ENCODE assay signal across 8 cellular contexts in the genomic region with DNA sequence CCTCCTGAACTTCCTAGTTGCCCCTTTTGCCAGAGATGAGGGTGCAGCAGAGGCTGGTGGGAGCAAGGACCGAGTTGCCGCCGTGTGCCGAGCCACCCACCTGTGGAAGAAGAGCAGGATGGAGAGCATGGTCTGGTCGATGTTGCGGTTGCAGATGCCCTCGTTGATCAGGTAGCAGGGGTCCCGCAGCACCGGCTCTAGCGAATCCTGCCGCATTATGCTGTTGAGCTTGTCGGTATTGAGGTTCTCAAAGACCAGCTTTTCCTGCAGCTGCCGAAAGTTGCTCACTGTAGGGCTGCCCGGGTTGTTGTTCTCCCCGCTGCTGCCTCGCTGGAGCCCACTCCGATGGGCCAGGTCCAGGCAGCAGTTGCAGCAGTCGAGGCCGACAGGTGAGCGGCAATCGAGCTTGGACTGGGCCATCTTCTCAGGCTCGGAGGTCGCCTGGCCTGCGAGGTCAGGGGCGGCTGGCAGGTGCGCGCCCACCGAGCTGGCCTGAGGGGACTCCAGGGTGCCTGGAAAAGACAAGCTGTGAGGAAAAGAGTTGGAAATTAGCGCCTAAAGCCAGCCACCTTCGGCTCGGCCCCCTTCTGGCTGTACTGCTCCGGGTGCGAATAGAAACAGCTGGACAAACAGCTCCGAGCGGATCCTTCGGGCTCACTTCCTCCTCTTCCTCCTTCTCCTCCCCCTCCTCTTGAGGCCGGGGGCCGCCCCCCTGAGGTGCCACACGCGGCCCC. TPM values are rescaled to one million over a fixed set of nuclear protein-coding genes. Genes with fewer than 3 reads are reported as not detected.
DNase-seq lines count a peak whose midpoint lies in the region; ATAC-seq and TF ChIP-seq lines count a peak whose summit lies in the region.

No MANE protein-coding gene starts in this region.

- H3K4me3 Mint-ChIP-seq in activated B cell treated with CpG ODN at 0.5 μM for 24 hours: peak overlapping the region; percentile 87
- peak overlapping the region; percentile 34 for H3K4me3 Mint-ChIP-seq in glutamatergic neuron (ENCODE audit: unreplicated experiment)

- H3K27me3 Mint-ChIP-seq in activated B cell treated with CpG ODN at 0.5 μM for 24 hours (no peaks in the 10 kb centered on the region), glutamatergic neuron (ENCODE audit: unreplicated experiment) (peaks cover 3% of the 10 kb centered on the region)

- H3K36me3 Mint-ChIP-seq in activated B cell treated with CpG ODN at 0.5 μM for 24 hours (ENCODE audit: low read depth) (no peaks in the 10 kb centered on the region), glutamatergic neuron (ENCODE audit: unreplicated experiment) (no peaks in the 10 kb centered on the region)

- DNase-seq in activated B cell treated with CpG ODN at 0.5 μM for 24 hours (peak; percentile 16), glutamatergic neuron (no peak), sigmoid colon (peak; percentile 71), DMS 273 treated with DMSO at 0.1 percent for 48 hours (lab: John Stamatoyannopoulos, UW) (no peak), retina (no peak)

- no peaks in the 10 kb centered on the region for H3K9me3 ChIP-seq in sigmoid colon

- ATAC-seq in HG02798 (IDR thresholded peaks at IDR 0.05; ENCODE audit: poor library complexity, unreplicated experiment): peak; percentile 27
- ATAC-seq in activated B cell treated with CpG ODN at 0.5 μM for 24 hours (ENCODE audit: low read depth): peak; percentile 19
- no peak for ATAC-seq in HG02623 (IDR thresholded peaks at IDR 0.05; ENCODE audit: unreplicated experiment)

- intact Hi-C loops in activated B cell treated with CpG ODN at 0.5 μM for 24 hours (cut with micrococcal nuclease): loop anchor here (5.0 to 10.0 kb wide), 4 partner anchors 33 to 658 kb away; partner anchors contain the start of gene RBM41
- intact Hi-C loops in sigmoid colon (cut with DNase I): loop anchor here (5.0 kb wide), 1 partner anchor 118 kb away; no protein-coding TSS in a partner anchor

- no peaks in the 10 kb centered on the region for H3K9me3 Mint-ChIP-seq in activated B cell treated with CpG ODN at 0.5 μM for 24 hours
- H3K9me3 Mint-ChIP-seq in glutamatergic neuron (ENCODE audit: unreplicated experiment): no peaks in the 10 kb centered on the region

- CTCF ChIA-PET in activated B cell treated with CpG ODN at 0.5 μM for 24 hours (lab: Charles Lee): interaction anchor here (0.8 to 8.7 kb wide), 9 partner anchors 46 to 776 kb away, joined by 3 to 146 read pairs (median 4); no protein-coding TSS in a partner anchor

- 0 out of 3 replicates have a peak, but pooled peaks have one; percentile 1 for TF ChIP-seq CTCF in GM12872 (IDR thresholded peaks at IDR 0.05; ENCODE audit: insufficient read depth, low read depth, low read length)
- TF ChIP-seq CTCF in activated B cell treated with CpG ODN at 0.5 μM for 24 hours (IDR thresholded peaks at IDR 0.05): no peak
- no peak for TF ChIP-seq CTCF in glutamatergic neuron (IDR thresholded peaks at IDR 0.05; ENCODE audit: partially characterized antibody, unreplicated experiment)
- TF ChIP-seq CTCF in sigmoid colon (IDR thresholded peaks at IDR 0.05): no peak

- peak overlapping the region; percentile 44 to 64 (median 54) for H3K4me3 ChIP-seq in sigmoid colon

- no peak for TF ChIP-seq EP300 in sigmoid colon (IDR thresholded peaks at IDR 0.05)

- no peak overlapping the region for H3K27ac Mint-ChIP-seq in activated B cell treated with CpG ODN at 0.5 μM for 24 hours
- no peak overlapping the region for H3K27ac Mint-ChIP-seq in glutamatergic neuron (ENCODE audit: unreplicated experiment)

- H3K4me1 Mint-ChIP-seq in activated B cell treated with CpG ODN at 0.5 μM for 24 hours: peaks cover 14% of the 10 kb centered on the region
- H3K4me1 Mint-ChIP-seq in glutamatergic neuron (ENCODE audit: low read depth, unreplicated experiment): peaks cover 2% of the 10 kb centered on the region

- H3K27ac ChIP-seq in sigmoid colon: peak overlapping the region; percentile 83 to 87 (median 85)

- peaks cover 0 to 17% (median 4%) of the 10 kb centered on the region in 4 donors for H3K4me1 ChIP-seq in sigmoid colon

- POLR2A ChIA-PET in activated B cell treated with CpG ODN at 0.5 μM for 24 hours (lab: Charles Lee): interaction anchor here (0.6 to 3.9 kb wide), 3 partner anchors 59 to 119 kb away, joined by 3 to 38 read pairs (median 35); no protein-coding TSS in a partner anchor

- H3K36me3 ChIP-seq in sigmoid colon: no peaks in the 10 kb centered on the region

- WGBS in sigmoid colon, 2 donors: 5 to 12% methylated on average over 40 of the region's 40 CpGs

- peak; percentile 13 to 33 for TF ChIP-seq POLR2A in sigmoid colon (IDR thresholded peaks at IDR 0.05)

- no peaks in the 10 kb centered on the region for H3K27me3 ChIP-seq in sigmoid colon

RNA-seq across cellular contexts. Expression of gene TSC22D3, which starts 0.4 kb away (rescaled TPM):
- total RNA-seq in activated B cell treated with CpG ODN at 0.5 μM for 24 hours (80.6 and 80.8 TPM in 2 replicates), glutamatergic neuron (ENCODE audit: unreplicated experiment) (107 TPM), sigmoid colon (100 to 1,000 TPM; 232 to 551 (median 473) TPM)
- 100 to 1,000 TPM in 1 of 3 donors, 10 to 100 TPM in 2; 40.5 to 272 (median 64.9) TPM for polyA plus RNA-seq in sigmoid colon

RNA-seq across cellular contexts. Expression of gene NCBP2L, which starts 2.4 kb away (rescaled TPM):
- total RNA-seq in activated B cell treated with CpG ODN at 0.5 μM for 24 hours (not detected in 2 replicates), glutamatergic neuron (ENCODE audit: unreplicated experiment) (not detected), sigmoid colon (not detected)
- not detected for polyA plus RNA-seq in sigmoid colon

RNA-seq across cellular contexts. Expression of gene MID2, which starts 50.5 kb away (rescaled TPM):
- total RNA-seq in activated B cell treated with CpG ODN at 0.5 μM for 24 hours (2.1 and 3.3 TPM in 2 replicates), glutamatergic neuron (ENCODE audit: unreplicated experiment) (5.5 TPM), sigmoid colon (10 to 100 TPM; 28.5 to 39.6 (median 35.2) TPM)
- polyA plus RNA-seq in sigmoid colon: 1 to 10 TPM in 2 of 3 donors, under 1 TPM in 1; 0.23 to 3.0 (median 2.2) TPM

Comparison
In these comparisons a context has a peak if more than half of its experiments do, and no peak if none do; other contexts are left out.
1. DNase-seq: peak in activated B cell treated with CpG ODN at 0.5 μM for 24 hours (single experiment) and sigmoid colon (single experiment); none in glutamatergic neuron (single experiment), DMS 273 treated with DMSO at 0.1 percent for 48 hours (single experiment) and retina (single experiment).